Comparison of ENCODE assay signal across 2 cellular contexts in the genomic region with DNA sequence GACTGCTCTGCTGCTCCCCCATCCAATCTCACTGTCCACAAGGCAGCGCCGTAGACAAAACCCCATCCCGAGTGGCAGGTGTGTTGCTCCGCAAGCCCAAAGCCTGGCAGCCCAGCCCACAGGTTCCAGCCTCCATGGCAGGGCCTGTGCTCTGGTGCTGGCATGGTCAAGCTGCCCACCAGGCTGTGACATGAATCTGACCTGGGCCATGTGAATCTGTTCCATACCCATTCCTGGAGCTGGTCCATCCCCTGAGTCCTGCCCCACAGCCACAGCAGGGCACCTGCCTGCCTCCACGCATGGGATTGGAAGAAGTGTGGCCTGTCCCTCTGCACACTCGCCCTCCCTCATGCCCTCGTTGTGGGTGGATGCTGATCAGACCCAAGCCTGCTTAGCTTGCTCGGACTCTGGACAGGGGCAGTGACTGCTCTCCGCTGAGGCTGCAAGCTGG.
TF ChIP-seq lines count a peak whose summit lies in the region.

No MANE protein-coding gene starts in this region.

TF ChIP-seq in H1, 55 proteins besides CTCF, POLR2A, EP300 and RAD21 (continues in another document):
- TF ChIP-seq GABPA (IDR thresholded peaks at IDR 0.05; ENCODE audit: borderline replicate concordance, insufficient read depth, low read length) (no peak), SRF (IDR thresholded peaks at IDR 0.05; ENCODE audit: low read depth, low read length) (no peak), ZNF274 (IDR thresholded peaks at IDR 0.05; ENCODE audit: borderline replicate concordance, extremely low read depth, low read length) (no peak), TCF12 (IDR thresholded peaks at IDR 0.05; ENCODE audit: low read depth, low read length) (no peak), BRCA1 (IDR thresholded peaks at IDR 0.05; ENCODE audit: low read depth, low read length) (no peak), SP2 (IDR thresholded peaks at IDR 0.05; ENCODE audit: low read length) (no peak), TBP (IDR thresholded peaks at IDR 0.05; ENCODE audit: low read depth, low read length) (no peak), KDM1A (IDR thresholded peaks at IDR 0.05; ENCODE audit: borderline replicate concordance, low read length) (no peak), HDAC6 (IDR thresholded peaks at IDR 0.05; ENCODE audit: low read depth, low read length) (no peak), ASH2L (IDR thresholded peaks at IDR 0.05; ENCODE audit: low read length) (no peak), RBBP5 (IDR thresholded peaks at IDR 0.05; ENCODE audit: borderline replicate concordance, low read depth, low read length) (no peak), JUN (IDR thresholded peaks at IDR 0.05; ENCODE audit: low read depth, low read length) (no peak)
- TF ChIP-seq, protein P1, sequence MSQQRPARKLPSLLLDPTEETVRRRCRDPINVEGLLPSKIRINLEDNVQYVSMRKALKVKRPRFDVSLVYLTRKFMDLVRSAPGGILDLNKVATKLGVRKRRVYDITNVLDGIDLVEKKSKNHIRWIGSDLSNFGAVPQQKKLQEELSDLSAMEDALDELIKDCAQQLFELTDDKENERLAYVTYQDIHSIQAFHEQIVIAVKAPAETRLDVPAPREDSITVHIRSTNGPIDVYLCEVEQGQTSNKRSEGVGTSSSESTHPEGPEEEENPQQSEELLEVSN (IDR thresholded peaks at IDR 0.05): no peak
- TF ChIP-seq, protein P2, sequence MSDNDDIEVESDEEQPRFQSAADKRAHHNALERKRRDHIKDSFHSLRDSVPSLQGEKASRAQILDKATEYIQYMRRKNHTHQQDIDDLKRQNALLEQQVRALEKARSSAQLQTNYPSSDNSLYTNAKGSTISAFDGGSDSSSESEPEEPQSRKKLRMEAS (IDR thresholded peaks at IDR 0.05): no peak
- TF ChIP-seq, protein P3, sequence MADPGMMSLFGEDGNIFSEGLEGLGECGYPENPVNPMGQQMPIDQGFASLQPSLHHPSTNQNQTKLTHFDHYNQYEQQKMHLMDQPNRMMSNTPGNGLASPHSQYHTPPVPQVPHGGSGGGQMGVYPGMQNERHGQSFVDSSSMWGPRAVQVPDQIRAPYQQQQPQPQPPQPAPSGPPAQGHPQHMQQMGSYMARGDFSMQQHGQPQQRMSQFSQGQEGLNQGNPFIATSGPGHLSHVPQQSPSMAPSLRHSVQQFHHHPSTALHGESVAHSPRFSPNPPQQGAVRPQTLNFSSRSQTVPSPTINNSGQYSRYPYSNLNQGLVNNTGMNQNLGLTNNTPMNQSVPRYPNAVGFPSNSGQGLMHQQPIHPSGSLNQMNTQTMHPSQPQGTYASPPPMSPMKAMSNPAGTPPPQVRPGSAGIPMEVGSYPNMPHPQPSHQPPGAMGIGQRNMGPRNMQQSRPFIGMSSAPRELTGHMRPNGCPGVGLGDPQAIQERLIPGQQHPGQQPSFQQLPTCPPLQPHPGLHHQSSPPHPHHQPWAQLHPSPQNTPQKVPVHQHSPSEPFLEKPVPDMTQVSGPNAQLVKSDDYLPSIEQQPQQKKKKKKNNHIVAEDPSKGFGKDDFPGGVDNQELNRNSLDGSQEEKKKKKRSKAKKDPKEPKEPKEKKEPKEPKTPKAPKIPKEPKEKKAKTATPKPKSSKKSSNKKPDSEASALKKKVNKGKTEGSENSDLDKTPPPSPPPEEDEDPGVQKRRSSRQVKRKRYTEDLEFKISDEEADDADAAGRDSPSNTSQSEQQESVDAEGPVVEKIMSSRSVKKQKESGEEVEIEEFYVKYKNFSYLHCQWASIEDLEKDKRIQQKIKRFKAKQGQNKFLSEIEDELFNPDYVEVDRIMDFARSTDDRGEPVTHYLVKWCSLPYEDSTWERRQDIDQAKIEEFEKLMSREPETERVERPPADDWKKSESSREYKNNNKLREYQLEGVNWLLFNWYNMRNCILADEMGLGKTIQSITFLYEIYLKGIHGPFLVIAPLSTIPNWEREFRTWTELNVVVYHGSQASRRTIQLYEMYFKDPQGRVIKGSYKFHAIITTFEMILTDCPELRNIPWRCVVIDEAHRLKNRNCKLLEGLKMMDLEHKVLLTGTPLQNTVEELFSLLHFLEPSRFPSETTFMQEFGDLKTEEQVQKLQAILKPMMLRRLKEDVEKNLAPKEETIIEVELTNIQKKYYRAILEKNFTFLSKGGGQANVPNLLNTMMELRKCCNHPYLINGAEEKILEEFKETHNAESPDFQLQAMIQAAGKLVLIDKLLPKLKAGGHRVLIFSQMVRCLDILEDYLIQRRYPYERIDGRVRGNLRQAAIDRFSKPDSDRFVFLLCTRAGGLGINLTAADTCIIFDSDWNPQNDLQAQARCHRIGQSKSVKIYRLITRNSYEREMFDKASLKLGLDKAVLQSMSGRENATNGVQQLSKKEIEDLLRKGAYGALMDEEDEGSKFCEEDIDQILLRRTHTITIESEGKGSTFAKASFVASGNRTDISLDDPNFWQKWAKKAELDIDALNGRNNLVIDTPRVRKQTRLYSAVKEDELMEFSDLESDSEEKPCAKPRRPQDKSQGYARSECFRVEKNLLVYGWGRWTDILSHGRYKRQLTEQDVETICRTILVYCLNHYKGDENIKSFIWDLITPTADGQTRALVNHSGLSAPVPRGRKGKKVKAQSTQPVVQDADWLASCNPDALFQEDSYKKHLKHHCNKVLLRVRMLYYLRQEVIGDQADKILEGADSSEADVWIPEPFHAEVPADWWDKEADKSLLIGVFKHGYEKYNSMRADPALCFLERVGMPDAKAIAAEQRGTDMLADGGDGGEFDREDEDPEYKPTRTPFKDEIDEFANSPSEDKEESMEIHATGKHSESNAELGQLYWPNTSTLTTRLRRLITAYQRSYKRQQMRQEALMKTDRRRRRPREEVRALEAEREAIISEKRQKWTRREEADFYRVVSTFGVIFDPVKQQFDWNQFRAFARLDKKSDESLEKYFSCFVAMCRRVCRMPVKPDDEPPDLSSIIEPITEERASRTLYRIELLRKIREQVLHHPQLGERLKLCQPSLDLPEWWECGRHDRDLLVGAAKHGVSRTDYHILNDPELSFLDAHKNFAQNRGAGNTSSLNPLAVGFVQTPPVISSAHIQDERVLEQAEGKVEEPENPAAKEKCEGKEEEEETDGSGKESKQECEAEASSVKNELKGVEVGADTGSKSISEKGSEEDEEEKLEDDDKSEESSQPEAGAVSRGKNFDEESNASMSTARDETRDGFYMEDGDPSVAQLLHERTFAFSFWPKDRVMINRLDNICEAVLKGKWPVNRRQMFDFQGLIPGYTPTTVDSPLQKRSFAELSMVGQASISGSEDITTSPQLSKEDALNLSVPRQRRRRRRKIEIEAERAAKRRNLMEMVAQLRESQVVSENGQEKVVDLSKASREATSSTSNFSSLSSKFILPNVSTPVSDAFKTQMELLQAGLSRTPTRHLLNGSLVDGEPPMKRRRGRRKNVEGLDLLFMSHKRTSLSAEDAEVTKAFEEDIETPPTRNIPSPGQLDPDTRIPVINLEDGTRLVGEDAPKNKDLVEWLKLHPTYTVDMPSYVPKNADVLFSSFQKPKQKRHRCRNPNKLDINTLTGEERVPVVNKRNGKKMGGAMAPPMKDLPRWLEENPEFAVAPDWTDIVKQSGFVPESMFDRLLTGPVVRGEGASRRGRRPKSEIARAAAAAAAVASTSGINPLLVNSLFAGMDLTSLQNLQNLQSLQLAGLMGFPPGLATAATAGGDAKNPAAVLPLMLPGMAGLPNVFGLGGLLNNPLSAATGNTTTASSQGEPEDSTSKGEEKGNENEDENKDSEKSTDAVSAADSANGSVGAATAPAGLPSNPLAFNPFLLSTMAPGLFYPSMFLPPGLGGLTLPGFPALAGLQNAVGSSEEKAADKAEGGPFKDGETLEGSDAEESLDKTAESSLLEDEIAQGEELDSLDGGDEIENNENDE (IDR thresholded peaks at IDR 0.05; ENCODE audit: insufficient replicate concordance, low read length): no peak

TF ChIP-seq in SK-N-SH treated with all-trans-retinoic acid at 6 μM for 48 hours, 23 proteins besides CTCF, POLR2A, EP300 and RAD21:
- TF ChIP-seq TSHZ2 (CRISPR knock-in tag; IDR thresholded peaks at IDR 0.05): no peak
- TF ChIP-seq ESRRG (CRISPR knock-in tag; IDR thresholded peaks at IDR 0.05): no peak
- no peak for TF ChIP-seq ISL1 (CRISPR knock-in tag; IDR thresholded peaks at IDR 0.05)
